1 cellular context compared by ENCODE assay signal in genomic region chr2:8625399-8626283, GRCh38.
TF ChIP-seq lines count a peak whose summit lies in the region.

No MANE protein-coding gene starts in this region.

TF ChIP-seq in HepG2, 621 proteins besides CTCF, POLR2A, EP300 and RAD21 (continued from another document and continues in another):
- peak; percentile 80 for TF ChIP-seq ZMYM4 (CRISPR knock-in tag; IDR thresholded peaks at IDR 0.05)
- peak; percentile 52; the same call in 1 of the 2 replicates for TF ChIP-seq KLF15 (CRISPR knock-in tag; IDR thresholded peaks at IDR 0.05; ENCODE audit: borderline replicate concordance)
- no peak for TF ChIP-seq ZNF670 (CRISPR knock-in tag; IDR thresholded peaks at IDR 0.05; ENCODE audit: borderline replicate concordance)
- 0 out of 2 replicates have a peak, but pooled peaks have one; percentile 52 for TF ChIP-seq SRF (IDR thresholded peaks at IDR 0.05; ENCODE audit: low read depth, low read length)
- peak; percentile 92 for TF ChIP-seq ZFP37 (CRISPR knock-in tag; IDR thresholded peaks at IDR 0.05; ENCODE audit: borderline replicate concordance)
- TF ChIP-seq THYN1 (CRISPR knock-in tag; IDR thresholded peaks at IDR 0.05; ENCODE audit: borderline replicate concordance, low read depth): no peak; the same call in 1 of the 2 replicates
- TF ChIP-seq MAZ (IDR thresholded peaks at IDR 0.05; ENCODE audit: borderline replicate concordance, low read depth, low read length): no peak; the same call in none of the 2 replicates
- peak; percentile 68; the same call in 1 of the 2 replicates for TF ChIP-seq MAZ (CRISPR knock-in tag; IDR thresholded peaks at IDR 0.05; ENCODE audit: low read depth)
- TF ChIP-seq ATRX (CRISPR knock-in tag; IDR thresholded peaks at IDR 0.05; ENCODE audit: borderline replicate concordance): no peak
- peak; percentile 65 for TF ChIP-seq ZNF784 (CRISPR knock-in tag; IDR thresholded peaks at IDR 0.05; ENCODE audit: borderline replicate concordance)
- no peak for TF ChIP-seq BHLHE40 (IDR thresholded peaks at IDR 0.05; ENCODE audit: low read length)
- no peak for TF ChIP-seq ZNF337 (CRISPR knock-in tag; IDR thresholded peaks at IDR 0.05; ENCODE audit: borderline replicate concordance, low read depth)
- TF ChIP-seq PATZ1 (CRISPR knock-in tag; IDR thresholded peaks at IDR 0.05): peak; percentile 99
- TF ChIP-seq ZIK1 (CRISPR knock-in tag; IDR thresholded peaks at IDR 0.05; ENCODE audit: borderline replicate concordance, low read depth): peak; percentile 87
- TF ChIP-seq ZNF713 (CRISPR knock-in tag; IDR thresholded peaks at IDR 0.05): 0 out of 2 replicates have a peak, but pooled peaks have one; percentile 24
- peak; percentile 76 for TF ChIP-seq ZSCAN31 (CRISPR knock-in tag; IDR thresholded peaks at IDR 0.05; ENCODE audit: low read depth)
- TF ChIP-seq CCDC6 (CRISPR knock-in tag; IDR thresholded peaks at IDR 0.05): peak; percentile 63; the same call in 1 of the 2 replicates
- TF ChIP-seq HNRNPL (IDR thresholded peaks at IDR 0.05; ENCODE audit: low read depth, low read length): peak; percentile 94
- peak in 1 of 2 experiments; percentile 67; a peak in 2 of 4 replicates for TF ChIP-seq REST (IDR thresholded peaks at IDR 0.05; ENCODE audit: borderline replicate concordance in 1 of 2, low read depth in 1 of 2, low read length in 2 of 2)
- no peak for TF ChIP-seq NCOA5 (CRISPR knock-in tag; IDR thresholded peaks at IDR 0.05)
- no peak for TF ChIP-seq HDAC6 (IDR thresholded peaks at IDR 0.05; ENCODE audit: low read depth, low read length)
- TF ChIP-seq CERS6 (CRISPR knock-in tag; IDR thresholded peaks at IDR 0.05): no peak
- no peak; the same call in 1 of the 2 replicates for TF ChIP-seq ESRRA (CRISPR knock-in tag; IDR thresholded peaks at IDR 0.05; ENCODE audit: low read depth)
- no peak for TF ChIP-seq ZNF549 (CRISPR knock-in tag; IDR thresholded peaks at IDR 0.05)
- no peak for TF ChIP-seq ZNF121 (CRISPR knock-in tag; IDR thresholded peaks at IDR 0.05)
- TF ChIP-seq FOXK1 (CRISPR knock-in tag; IDR thresholded peaks at IDR 0.05; ENCODE audit: borderline replicate concordance, low read depth): peak; percentile 85
- TF ChIP-seq ZFY (CRISPR knock-in tag; IDR thresholded peaks at IDR 0.05): peak; percentile 91
- no peak; the same call in 1 of the 2 replicates for TF ChIP-seq GZF1 (CRISPR knock-in tag; IDR thresholded peaks at IDR 0.05)
- TF ChIP-seq RFXANK (CRISPR knock-in tag; IDR thresholded peaks at IDR 0.05): peak; percentile 84; the same call in 1 of the 2 replicates
- TF ChIP-seq REPIN1 (CRISPR knock-in tag; IDR thresholded peaks at IDR 0.05; ENCODE audit: borderline replicate concordance, low read depth): peak; percentile 55
- peak; percentile 31 for TF ChIP-seq PRDM15 (CRISPR knock-in tag; IDR thresholded peaks at IDR 0.05)
- peak; percentile 98 for TF ChIP-seq RARA (CRISPR knock-in tag; IDR thresholded peaks at IDR 0.05)
- TF ChIP-seq ZNF770 (CRISPR knock-in tag; IDR thresholded peaks at IDR 0.05): peak; percentile 65; the same call in 1 of the 2 replicates
- peak; percentile 83; the same call in 1 of the 2 replicates for TF ChIP-seq BORCS8-MEF2B (CRISPR knock-in tag; IDR thresholded peaks at IDR 0.05)
- no peak for TF ChIP-seq ZNF83 (CRISPR knock-in tag; IDR thresholded peaks at IDR 0.05; ENCODE audit: borderline replicate concordance)
- no peak for TF ChIP-seq CSRNP2 (CRISPR knock-in tag; conservative IDR thresholded peaks at IDR 0.05; ENCODE audit: low read depth)
- peak; percentile 22; the same call in 1 of the 2 replicates for TF ChIP-seq ATF3 (CRISPR knock-in tag; IDR thresholded peaks at IDR 0.05)
- TF ChIP-seq KDM5B (CRISPR knock-in tag; IDR thresholded peaks at IDR 0.05; ENCODE audit: borderline replicate concordance): peak; percentile 98
- TF ChIP-seq MAF1 (CRISPR knock-in tag; IDR thresholded peaks at IDR 0.05; ENCODE audit: borderline replicate concordance): peak; percentile 5; the same call in 1 of the 2 replicates
- peak; percentile 93 for TF ChIP-seq HDAC2 (CRISPR knock-in tag; IDR thresholded peaks at IDR 0.05)
- 0 out of 2 replicates have a peak, but pooled peaks have one; percentile 45 for TF ChIP-seq SMARCC2 (IDR thresholded peaks at IDR 0.05)
- peak; percentile 80 for TF ChIP-seq SPEN (CRISPR knock-in tag; IDR thresholded peaks at IDR 0.05; ENCODE audit: low read depth)
- TF ChIP-seq MATR3 (CRISPR knock-in tag; IDR thresholded peaks at IDR 0.05): no peak
- peak; percentile 71 for TF ChIP-seq SMAD9 (CRISPR knock-in tag; IDR thresholded peaks at IDR 0.05)
- 0 out of 2 replicates have a peak, but pooled peaks have one; percentile 20 for TF ChIP-seq ZNF629 (CRISPR knock-in tag; conservative IDR thresholded peaks at IDR 0.05)
- no peak; the same call in 1 of the 2 replicates for TF ChIP-seq KDM1A (CRISPR knock-in tag; IDR thresholded peaks at IDR 0.05)
- TF ChIP-seq ZNF333 (CRISPR knock-in tag; IDR thresholded peaks at IDR 0.05; ENCODE audit: borderline replicate concordance): peak; percentile 99
- no peak for TF ChIP-seq ZNF550 (CRISPR knock-in tag; IDR thresholded peaks at IDR 0.05; ENCODE audit: borderline replicate concordance)
- no peak for TF ChIP-seq NFE2 (CRISPR knock-in tag; IDR thresholded peaks at IDR 0.05)
- no peak for TF ChIP-seq RARG (CRISPR knock-in tag; IDR thresholded peaks at IDR 0.05; ENCODE audit: low read depth)
- TF ChIP-seq FOXO4 (CRISPR knock-in tag; conservative IDR thresholded peaks at IDR 0.05): 0 out of 2 replicates have a peak, but pooled peaks have one; percentile 92
- TF ChIP-seq CCAR2 (optimal IDR thresholded peaks at IDR 0.05; ENCODE audit: low read depth, low read length): no peak
